ENCODE assay signal across 18 cellular contexts in genomic region chr11:114246321-114247069, GRCh38. TPM values are rescaled to one million over a fixed set of nuclear protein-coding genes. Genes with fewer than 3 reads are reported as not detected.
A peak's percentile ranks its signal among the peaks of the same experiment; 100 is the strongest.
DNase-seq lines count a peak whose midpoint lies in the region; ATAC-seq and TF ChIP-seq lines count a peak whose summit lies in the region.
"Had no signal": no experiment of that assay in that cellular context is flagged by ENCODE, and none has a peak within 500 bp of the region (broad histone marks: within the 10 kb centered on the region; RNA-seq: fewer than 3 reads in every experiment).

No MANE protein-coding gene starts in this region.

- no peaks in the 10 kb centered on the region for H3K4me1 ChIP-seq in CD8-positive, alpha-beta T cell (ENCODE audit: insufficient read depth, low read length)
- peaks cover 38% of the 10 kb centered on the region for H3K4me1 ChIP-seq in psoas muscle

- no peaks in the 10 kb centered on the region for H3K36me3 ChIP-seq in CD8-positive, alpha-beta T cell (ENCODE audit: insufficient read depth, low read length)
- H3K36me3 ChIP-seq in brain microvascular endothelial cell (replicated peaks) (no peaks in the 10 kb centered on the region), psoas muscle (ENCODE audit: insufficient read depth in 1 of 2, low read depth in 1 of 2) (peaks cover 6 to 89% of the 10 kb centered on the region in 2 donors)
- H3K36me3 ChIP-seq: BLaER1 had no signal

- no peaks in the 10 kb centered on the region for H3K9me3 Mint-ChIP-seq in CD8-positive, alpha-beta T cell

- CTCF ChIA-PET in CD8-positive, alpha-beta T cell (lab: Charles Lee), result interaction anchor here (16.6 kb wide), 1 partner anchor 13 kb away, joined by 160 read pairs; no protein-coding TSS in a partner anchor
- CTCF ChIA-PET in RWPE1 (lab: Yijun Ruan, JAX), result interaction anchor here (0.6 to 1.6 kb wide), 2 partner anchors 15 to 815 kb away, joined by 3 to 6 read pairs; no protein-coding TSS in a partner anchor

- ATAC-seq in CD8-positive, alpha-beta T cell, result no peak
- ATAC-seq in psoas muscle, result no peak
- ATAC-seq in HG02938 (IDR thresholded peaks at IDR 0.05; ENCODE audit: unreplicated experiment), result no peak
- ATAC-seq: HepG2 had no signal

- 94 to 96% (median 96%) methylated on average over 8 of the region's 8 CpGs for WGBS in psoas muscle, 3 donors

- H3K4me3 Mint-ChIP-seq in CD8-positive, alpha-beta T cell, result no peak overlapping the region

- no peak overlapping the region for H3K27ac ChIP-seq in CD8-positive, alpha-beta T cell (ENCODE audit: low read depth, low read length)
- H3K27ac ChIP-seq in RWPE1 (peak overlapping the region; percentile 23; the same call in 1 of the 2 replicates), brain microvascular endothelial cell (no peak overlapping the region), psoas muscle (peak overlapping the region; percentile 49)
- H3K27ac ChIP-seq: BLaER1 had no signal

- H3K4me1 Mint-ChIP-seq in CD8-positive, alpha-beta T cell (ENCODE audit: low read depth), result no peaks in the 10 kb centered on the region

- in situ Hi-C loops in brain microvascular endothelial cell (cut with HindIII; ENCODE audit: low pct_ligation_motif_present, low sequenced_read_pairs), result no loop called here

- H3K27me3 ChIP-seq in CD8-positive, alpha-beta T cell (ENCODE audit: insufficient read depth, low read length), result no peaks in the 10 kb centered on the region
- H3K27me3 ChIP-seq in brain microvascular endothelial cell (replicated peaks) (no peaks in the 10 kb centered on the region), psoas muscle (ENCODE audit: insufficient read depth in 3 of 3, low read length in 2 of 3) (no peaks in the 10 kb centered on the region)
- H3K27me3 ChIP-seq: BLaER1 had no signal

- TF ChIP-seq CTCF in CD8-positive, alpha-beta T cell (IDR thresholded peaks at IDR 0.05), result no peak
- TF ChIP-seq CTCF in RWPE1 (conservative IDR thresholded peaks at IDR 0.05; ENCODE audit: low read depth), result no peak
- TF ChIP-seq CTCF in brain microvascular endothelial cell (IDR thresholded peaks at IDR 0.05; ENCODE audit: low read depth, low read length, missing control alignments), result peak; percentile 8
- TF ChIP-seq CTCF in psoas muscle (IDR thresholded peaks at IDR 0.05), result no peak

- H3K27ac Mint-ChIP-seq in CD8-positive, alpha-beta T cell, result peak overlapping the region; percentile 23

- DNase-seq in CD8-positive, alpha-beta T cell, result no peak
- DNase-seq in RWPE1 (ENCODE audit: low spot score) (no peak), brain microvascular endothelial cell (no peak), psoas muscle (no peak), ureter (ENCODE audit: low spot score) (no peak), SKM-1 (lab: John Stamatoyannopoulos, UW; ENCODE audit: unreplicated experiment) (no peak), T-helper 1 cell (no peak)
- DNase-seq: DMS79, KG1, MV-4-11, NCI-H1417, NCI-H187, NCI-H226, NCI-H524 treated with DMSO at 0.1 percent for 48 hours, SHP77 treated with DMSO at 0.1 percent for 48 hours had no signal

- intact Hi-C loops in CD8-positive, alpha-beta T cell (cut with DNase I, micrococcal nuclease), result no loop called here
- intact Hi-C loops in psoas muscle (cut with DNase I), result no loop called here

- no peaks in the 10 kb centered on the region for H3K9me3 ChIP-seq in CD8-positive, alpha-beta T cell (ENCODE audit: low read length)
- no peaks in the 10 kb centered on the region for H3K9me3 ChIP-seq in psoas muscle
- H3K9me3 ChIP-seq: BLaER1 had no signal

- no peaks in the 10 kb centered on the region for H3K36me3 Mint-ChIP-seq in CD8-positive, alpha-beta T cell

- no peak overlapping the region for H3K4me3 ChIP-seq in CD8-positive, alpha-beta T cell (ENCODE audit: low read depth, low read length)
- H3K4me3 ChIP-seq in brain microvascular endothelial cell (ENCODE audit: low read depth, low read length) (no peak overlapping the region), psoas muscle (no peak overlapping the region)
- H3K4me3 ChIP-seq: BLaER1 had no signal

- no peaks in the 10 kb centered on the region for H3K27me3 Mint-ChIP-seq in CD8-positive, alpha-beta T cell (ENCODE audit: low read depth)

- POLR2A ChIA-PET in CD8-positive, alpha-beta T cell (lab: Charles Lee), result no interaction called here
- POLR2A ChIA-PET in RWPE1 (lab: Yijun Ruan, JAX; ENCODE audit: low non-redundant PET), result no interaction called here

RNA-seq across cellular contexts. Expression of gene NNMT, which starts 49.7 kb away (rescaled TPM):
- total RNA-seq in CD8-positive, alpha-beta T cell, result not detected
- total RNA-seq in psoas muscle, result 1,000 to 10,000 TPM in 1 of 4 donors, 100 to 1,000 TPM in 3; 165 to 2,602 (median 604) TPM
- 1,000 to 10,000 TPM in 2 of 3 donors, 100 to 1,000 TPM in 1; 649 to 3,089 (median 1,851) TPM for polyA plus RNA-seq in psoas muscle
- 141 TPM for total RNA-seq in ureter
- total RNA-seq: HepG2 had no signal

Comparison
In these comparisons a context has a peak if more than half of its experiments do, and no peak if none do; other contexts are left out.
1. H3K27ac ChIP-seq: peak in RWPE1 (single experiment) and psoas muscle (single experiment); none in CD8-positive, alpha-beta T cell (single experiment) and brain microvascular endothelial cell (single experiment).
2. RNA of gene NNMT, which starts 49.7 kb away (total RNA-seq): 165 to 2,602 TPM in psoas muscle and 141 TPM in ureter (single experiment); not detected in CD8-positive, alpha-beta T cell; every median in the first group is over 100 times any median in the second.